ENCODE assay signal across 9 cellular contexts in the genomic region with DNA sequence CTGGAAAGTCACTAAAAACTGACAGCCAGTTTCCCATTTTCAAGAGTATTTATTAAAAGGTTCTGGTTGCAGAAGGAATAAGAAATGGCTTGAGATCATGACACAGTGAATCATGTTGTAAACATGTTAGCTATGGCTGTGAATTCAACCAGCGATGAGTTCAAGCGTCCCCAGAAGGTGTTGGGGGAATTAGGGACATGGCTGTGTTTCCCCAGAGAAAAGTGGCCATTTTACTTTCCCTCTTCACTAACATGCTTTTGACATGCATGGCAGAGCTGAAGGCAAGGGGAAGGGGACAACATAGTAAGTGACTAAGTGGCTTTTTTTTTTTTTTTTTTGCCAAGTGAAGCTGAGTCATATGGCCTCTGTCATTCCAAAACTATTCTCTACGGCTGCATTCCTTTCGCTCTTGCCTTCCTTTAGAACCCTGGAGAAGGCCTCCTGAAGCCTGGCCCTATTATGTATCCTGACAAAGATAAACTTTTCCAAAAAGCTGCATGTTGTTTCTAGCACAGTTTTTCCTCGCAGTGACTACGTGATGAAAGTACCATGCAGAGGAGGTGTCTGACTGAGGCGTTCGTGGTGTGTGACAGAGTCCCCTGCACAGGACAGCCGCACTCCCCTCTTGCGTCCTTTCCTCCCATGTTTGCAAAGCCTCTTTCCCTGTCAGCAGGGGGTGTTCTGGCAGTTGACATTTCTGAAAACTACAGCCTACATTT. TPM values are rescaled to one million over a fixed set of nuclear protein-coding genes. Genes with fewer than 3 reads are reported as not detected.
DNase-seq lines count a peak whose midpoint lies in the region; ATAC-seq and TF ChIP-seq lines count a peak whose summit lies in the region.
"Had no signal": no experiment of that assay in that cellular context is flagged by ENCODE, and none has a peak within 500 bp of the region (broad histone marks: within the 10 kb centered on the region; RNA-seq: fewer than 3 reads in every experiment).

No MANE protein-coding gene starts in this region.

- ATAC-seq in HG02610 (IDR thresholded peaks at IDR 0.05; ENCODE audit: unreplicated experiment) (peak; percentile 67), left lung (peak; percentile 84), GM21737 (IDR thresholded peaks at IDR 0.05; ENCODE audit: unreplicated experiment) (no peak)

- no peaks in the 10 kb centered on the region for H3K9me3 ChIP-seq in left lung

- H3K36me3 ChIP-seq in ACC112 (ENCODE audit: insufficient read depth, low read length): peaks cover 10% of the 10 kb centered on the region; the same call in 1 of the 2 replicates
- H3K36me3 ChIP-seq in left lung: no peaks in the 10 kb centered on the region

- H3K79me2 ChIP-seq in ACC112 (ENCODE audit: control insufficient read depth, insufficient read depth, low read length, unreplicated experiment): peaks cover 70% of the 10 kb centered on the region

- intact Hi-C loops in left lung (cut with DNase I): no loop called here

- H3K27me3 ChIP-seq in ACC112 (ENCODE audit: insufficient read depth, low read length) (no peaks in the 10 kb centered on the region), left lung (no peaks in the 10 kb centered on the region)

- no peak overlapping the region for H2AFZ ChIP-seq in ACC112 (ENCODE audit: low read length, unreplicated experiment)

- H3K4me1 ChIP-seq in ACC112 (ENCODE audit: control insufficient read depth, insufficient read depth, low read length, unreplicated experiment): peaks cover 92% of the 10 kb centered on the region
- H3K4me1 ChIP-seq in left lung: peaks cover 18 to 20% of the 10 kb centered on the region in 2 donors

- peak overlapping the region; percentile 64 for H3K4me3 ChIP-seq in ACC112 (ENCODE audit: low read depth, low read length)
- no peak overlapping the region for H3K4me3 ChIP-seq in astrocyte of the spinal cord (ENCODE audit: low read depth, low read length)
- no peak overlapping the region for H3K4me3 ChIP-seq in left lung

- peak; percentile 92 for DNase-seq in astrocyte of the spinal cord (ENCODE audit: low read depth, low spot score)
- no peak for DNase-seq in left lung
- DNase-seq in NK-92 treated with Interleukin-12 subunit alpha and Interleukin-12 subunit beta, amount 100 ng/mL, for 24 hours (lab: John Stamatoyannopoulos, UW): no peak
- no peak for DNase-seq in activated CD4-positive, alpha-beta T cell treated with anti-CD3 and anti-CD28 coated beads for 1 hour
- no peak for DNase-seq in NCI-H2107 (lab: John Stamatoyannopoulos, UW)
- DNase-seq: activated T-cell treated with anti-CD3 and anti-CD28 coated beads, Interleukin-2, amount 50 U/mL, for 72 hours had no signal

- H3K27ac ChIP-seq in ACC112 (ENCODE audit: low read depth, low read length) (peak overlapping the region; percentile 97), left lung (peak overlapping the region; percentile 65 to 84)

- TF ChIP-seq CTCF in astrocyte of the spinal cord (IDR thresholded peaks at IDR 0.05; ENCODE audit: low read depth, low read length) (no peak), left lung (IDR thresholded peaks at IDR 0.05) (no peak)

- in situ Hi-C loops in astrocyte of the spinal cord (cut with HindIII; ENCODE audit: low sequenced_read_pairs): no loop called here

RNA-seq across cellular contexts. Expression of gene EGFR, which starts 46.9 kb away (rescaled TPM):
- total RNA-seq in left lung: 10 to 100 TPM; 76.5 to 79.3 TPM
